In the genomic region with DNA sequence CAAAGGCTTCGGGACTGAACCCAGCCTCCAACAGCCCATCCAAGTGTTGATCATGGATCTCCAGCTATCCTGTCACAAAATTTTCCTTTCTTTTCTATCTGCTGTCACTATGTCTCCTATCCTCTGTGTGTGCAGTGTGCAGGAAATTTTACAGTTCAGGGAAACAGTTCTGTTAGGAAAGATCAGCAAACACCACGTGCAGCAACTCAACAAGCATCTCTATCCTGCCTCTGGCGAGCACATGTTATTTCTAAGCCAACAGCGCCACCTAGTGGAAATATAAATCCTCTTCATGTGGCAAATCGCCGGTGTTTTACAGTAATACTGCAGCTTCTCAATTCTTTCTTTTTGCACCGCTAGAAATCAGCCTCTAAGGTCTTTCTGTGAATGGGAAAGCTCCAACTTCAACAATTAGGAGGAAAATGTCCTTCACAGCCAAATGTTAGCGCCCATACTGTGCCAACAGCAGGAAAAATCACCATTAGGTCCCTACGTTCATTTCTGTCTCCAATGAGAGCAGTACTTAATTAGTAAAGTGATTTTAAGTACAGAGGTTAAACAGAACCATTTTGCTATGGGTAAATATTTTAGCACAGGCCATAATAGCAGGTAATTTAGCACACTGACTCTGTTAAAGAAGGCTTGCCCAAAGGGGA, we compare ENCODE assay signal across 8 cellular contexts. TPM values are rescaled to one million over a fixed set of nuclear protein-coding genes. Genes with fewer than 3 reads are reported as not detected.
DNase-seq lines count a peak whose midpoint lies in the region; ATAC-seq and TF ChIP-seq lines count a peak whose summit lies in the region.

No MANE protein-coding gene starts in this region.

- H3K4me3 Mint-ChIP-seq in CD4-positive, CD25-positive, alpha-beta regulatory T cell, result no peak overlapping the region

- peak; percentile 37 for TF ChIP-seq CTCF in HFF-Myc (IDR thresholded peaks at IDR 0.05; ENCODE audit: low read depth, low read length, missing control alignments)

- no peak overlapping the region for H3K27ac Mint-ChIP-seq in CD4-positive, CD25-positive, alpha-beta regulatory T cell

- peaks cover 19% of the 10 kb centered on the region in 2 experiments for H3K9me3 ChIP-seq in CD4-positive, CD25-positive, alpha-beta regulatory T cell (ENCODE audit: control insufficient read depth in 2 of 2, low read length in 2 of 2)

- H3K4me1 Mint-ChIP-seq in CD4-positive, CD25-positive, alpha-beta regulatory T cell, result peaks cover 0 to 6% (median 3%) of the 10 kb centered on the region in 4 donors

- peak; percentile 55 to 79 (median 76) for DNase-seq in CD4-positive, CD25-positive, alpha-beta regulatory T cell
- peak; percentile 52 for DNase-seq in HFF-Myc (ENCODE audit: extremely low read depth, low read depth)
- DNase-seq in NCI-H510A treated with DMSO at 0.1 percent for 48 hours (lab: John Stamatoyannopoulos, UW), result peak; percentile 56
- DNase-seq in activated CD4-positive, alpha-beta T cell treated with anti-CD3 and anti-CD28 coated beads for 48 hours, result peak; percentile 57
- DNase-seq in epidermal melanocyte (ENCODE audit: insufficient read length, low spot score), result peak; percentile 73
- DNase-seq in mucosa of gallbladder (ENCODE audit: low spot score), result peak; percentile 76
- DNase-seq in substantia nigra (lab: John Stamatoyannopoulos, UW), result peak in 32 of 49 donors; percentile 4 to 73 (median 20)

- H3K9me3 Mint-ChIP-seq in CD4-positive, CD25-positive, alpha-beta regulatory T cell, result peaks cover 2 to 20% (median 7%) of the 10 kb centered on the region in 7 donors

- H3K27ac ChIP-seq in CD4-positive, CD25-positive, alpha-beta regulatory T cell (ENCODE audit: insufficient read depth, low read length, poor library complexity, severe bottlenecking), result no peak overlapping the region
- H3K27ac ChIP-seq in substantia nigra (ENCODE audit: low read depth, low read length, poor library complexity, severe bottlenecking), result no peak overlapping the region

- peak in 1 of 2 donors; percentile 50 for ATAC-seq in CD4-positive, CD25-positive, alpha-beta regulatory T cell (ENCODE audit: low read depth in 2 of 2)
- ATAC-seq in HG03460 (IDR thresholded peaks at IDR 0.05; ENCODE audit: unreplicated experiment), result no peak

- no peaks in the 10 kb centered on the region for H3K36me3 ChIP-seq in CD4-positive, CD25-positive, alpha-beta regulatory T cell (ENCODE audit: control insufficient read depth, insufficient read depth, low read length)

- no peaks in the 10 kb centered on the region for H3K4me1 ChIP-seq in CD4-positive, CD25-positive, alpha-beta regulatory T cell (ENCODE audit: control insufficient read depth, insufficient read depth, low read length, poor library complexity, severe bottlenecking)

- peaks cover 15% of the 10 kb centered on the region for H3K27me3 ChIP-seq in CD4-positive, CD25-positive, alpha-beta regulatory T cell (ENCODE audit: control insufficient read depth, insufficient read depth, low read length)

- H3K27me3 Mint-ChIP-seq in CD4-positive, CD25-positive, alpha-beta regulatory T cell, result peaks cover 28% of the 10 kb centered on the region

- peaks cover 4% of the 10 kb centered on the region for H3K36me3 Mint-ChIP-seq in CD4-positive, CD25-positive, alpha-beta regulatory T cell

- no peak overlapping the region for H3K4me3 ChIP-seq in CD4-positive, CD25-positive, alpha-beta regulatory T cell (ENCODE audit: low read depth, low read length)
- no peak overlapping the region for H3K4me3 ChIP-seq in HFF-Myc (replicated peaks; ENCODE audit: low read depth, low read length)

RNA-seq across cellular contexts. Expression of a gene that starts 21.3 kb away (rescaled TPM):
- 4.8 TPM for total RNA-seq in CD4-positive, CD25-positive, alpha-beta regulatory T cell
- 10 to 100 TPM; 14.2 to 32.5 (median 21.7) TPM for polyA plus RNA-seq in CD4-positive, CD25-positive, alpha-beta regulatory T cell
- total RNA-seq in mucosa of gallbladder, result 13.7 TPM

RNA-seq across cellular contexts. Expression of a gene that starts 35.3 kb away (rescaled TPM):
- 14.6 TPM for total RNA-seq in CD4-positive, CD25-positive, alpha-beta regulatory T cell
- polyA plus RNA-seq in CD4-positive, CD25-positive, alpha-beta regulatory T cell, result 10 to 100 TPM; 13.9 to 24.3 (median 16.7) TPM
- 28.8 TPM for total RNA-seq in mucosa of gallbladder

RNA-seq across cellular contexts. Expression of a gene that starts 35.8 kb away (rescaled TPM):
- 0.74 TPM for total RNA-seq in CD4-positive, CD25-positive, alpha-beta regulatory T cell
- polyA plus RNA-seq in CD4-positive, CD25-positive, alpha-beta regulatory T cell, result under 1 TPM in 1 of 4 donors, not detected in 3; 0.07 TPM
- 1.0 TPM for total RNA-seq in mucosa of gallbladder

Comparison
In these comparisons a context has a peak if more than half of its experiments do, and no peak if none do; other contexts are left out.
1. DNase-seq: peak in every context shown above with its lines; median percentile 76 in CD4-positive, CD25-positive, alpha-beta regulatory T cell; 76 in mucosa of gallbladder; 73 in epidermal melanocyte; 57 in activated CD4-positive, alpha-beta T cell treated with anti-CD3 and anti-CD28 coated beads for 48 hours; 56 in NCI-H510A treated with DMSO at 0.1 percent for 48 hours; 52 in HFF-Myc; 20 in substantia nigra.